Comparison of ENCODE assay signal across 1 cellular context in genomic region chr16:15770107-15770506, GRCh38.
TF ChIP-seq lines count a peak whose summit lies in the region.

No MANE protein-coding gene starts in this region.

TF ChIP-seq in GM23338, 12 proteins besides CTCF, POLR2A, EP300 and RAD21:
- no peak for TF ChIP-seq ZNF462 (CRISPR knock-in tag; IDR thresholded peaks at IDR 0.05)
- no peak for TF ChIP-seq ZNF331 (CRISPR knock-in tag; IDR thresholded peaks at IDR 0.05; ENCODE audit: low read depth)
- TF ChIP-seq EZH2 (IDR thresholded peaks at IDR 0.05; ENCODE audit: low read depth, unreplicated experiment): no peak
- no peak for TF ChIP-seq NANOG (IDR thresholded peaks at IDR 0.05; ENCODE audit: borderline replicate concordance)
- no peak for TF ChIP-seq REST (IDR thresholded peaks at IDR 0.05; ENCODE audit: unreplicated experiment)
- no peak for TF ChIP-seq ETS1 (IDR thresholded peaks at IDR 0.05)
- no peak for TF ChIP-seq ZNF114 (CRISPR knock-in tag; IDR thresholded peaks at IDR 0.05)
- no peak for TF ChIP-seq STAT1 (IDR thresholded peaks at IDR 0.05; ENCODE audit: unreplicated experiment)
- no peak for TF ChIP-seq CREB1 (CRISPR knock-in tag; IDR thresholded peaks at IDR 0.05; ENCODE audit: low read depth)
- TF ChIP-seq POLR2AphosphoS5 (IDR thresholded peaks at IDR 0.05; ENCODE audit: low read depth): no peak
- no peak for TF ChIP-seq EZH2phosphoT487 (IDR thresholded peaks at IDR 0.05; ENCODE audit: unreplicated experiment)
